Comparison of ENCODE assay signal across 11 cellular contexts in the genomic region with DNA sequence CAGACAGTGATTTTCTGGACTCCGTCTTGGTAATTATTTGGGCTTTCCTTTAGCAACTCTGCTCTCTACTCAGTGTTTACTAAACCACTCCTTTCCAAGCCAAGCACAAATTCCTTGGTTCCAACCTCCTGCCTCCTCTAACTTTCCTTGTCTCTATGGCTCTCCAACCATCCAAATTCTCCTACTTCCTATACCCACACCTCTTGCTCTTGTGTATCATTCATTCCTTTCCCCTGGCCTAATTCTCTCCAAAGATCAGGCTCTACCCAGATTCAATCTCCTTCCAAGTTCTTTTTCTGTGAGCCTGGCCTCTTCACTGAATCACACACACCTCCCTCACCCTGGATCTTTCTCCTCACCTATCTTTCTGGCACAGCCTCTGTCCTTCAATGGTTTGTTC. TPM values are rescaled to one million over a fixed set of nuclear protein-coding genes. Genes with fewer than 3 reads are reported as not detected.
DNase-seq lines count a peak whose midpoint lies in the region; ATAC-seq and TF ChIP-seq lines count a peak whose summit lies in the region.
"Had no signal": no experiment of that assay in that cellular context is flagged by ENCODE, and none has a peak within 500 bp of the region (broad histone marks: within the 10 kb centered on the region; RNA-seq: fewer than 3 reads in every experiment).

No MANE protein-coding gene starts in this region.

- POLR2A ChIA-PET in activated CD4-positive, alpha-beta T cell treated with anti-CD3 and anti-CD28 coated beads for 36 hours (lab: Charles Lee) = no interaction called here

- H3K4me3 ChIP-seq in SJCRH30 (peak overlapping the region; percentile 69; the same call in 1 of the 2 replicates), fibroblast of the aortic adventitia (ENCODE audit: low read depth, low read length) (peak overlapping the region; percentile 97), skeletal muscle satellite cell (ENCODE audit: low read length) (peak overlapping the region; percentile 92)

- H3K36me3 ChIP-seq in SJCRH30 (no peaks in the 10 kb centered on the region), skeletal muscle satellite cell (ENCODE audit: insufficient read depth, low read length) (peaks cover 36% of the 10 kb centered on the region)

- no peaks in the 10 kb centered on the region for H3K27me3 Mint-ChIP-seq in activated CD4-positive, alpha-beta T cell treated with anti-CD3 and anti-CD28 coated beads for 36 hours

- H3K4me1 ChIP-seq in SJCRH30 (peaks cover 2% of the 10 kb centered on the region; the same call in 1 of the 2 replicates), skeletal muscle satellite cell (ENCODE audit: control insufficient read depth, insufficient read depth, low read length) (peaks cover 13% of the 10 kb centered on the region)

- DNase-seq in activated CD4-positive, alpha-beta T cell treated with anti-CD3 and anti-CD28 coated beads for 36 hours = no peak
- no peak for DNase-seq in activated CD4-positive, alpha-beta T cell treated with anti-CD3 and anti-CD28 coated beads for 48 hours
- DNase-seq in SJCRH30 (no peak), fibroblast of the aortic adventitia (ENCODE audit: low read depth) (no peak), glomerular visceral epithelial cell (ENCODE audit: extremely low spot score) (no peak)
- DNase-seq: NCI-H774 had no signal

- peak overlapping the region; percentile 84 for H3K9ac ChIP-seq in skeletal muscle satellite cell (ENCODE audit: low read depth, low read length)

- peak overlapping the region; percentile 16 for H3K27ac Mint-ChIP-seq in activated CD4-positive, alpha-beta T cell treated with anti-CD3 and anti-CD28 coated beads for 36 hours

- no peak for TF ChIP-seq CTCF in fibroblast of the aortic adventitia (IDR thresholded peaks at IDR 0.05; ENCODE audit: insufficient read depth, low read length)

- H3K9me3 Mint-ChIP-seq in activated CD4-positive, alpha-beta T cell treated with anti-CD3 and anti-CD28 coated beads for 36 hours (ENCODE audit: low read depth) = no peaks in the 10 kb centered on the region

- H3K9me3 ChIP-seq in SJCRH30 (replicated peaks) = no peaks in the 10 kb centered on the region
- no peaks in the 10 kb centered on the region for H3K9me3 ChIP-seq in skeletal muscle satellite cell (replicated peaks; ENCODE audit: low read length)

- intact Hi-C loops in activated CD4-positive, alpha-beta T cell treated with anti-CD3 and anti-CD28 coated beads for 36 hours (cut with DNase I, micrococcal nuclease) = loop anchor here (2.0 to 5.0 kb wide), 2 partner anchors 13 to 514 kb away; a partner anchor contains a TSS

- ATAC-seq in activated CD4-positive, alpha-beta T cell treated with anti-CD3 and anti-CD28 coated beads for 36 hours = no peak
- ATAC-seq in GM19397 (IDR thresholded peaks at IDR 0.05; ENCODE audit: unreplicated experiment) (no peak), GM19467 (IDR thresholded peaks at IDR 0.05; ENCODE audit: unreplicated experiment) (no peak)
- ATAC-seq: foreskin keratinocyte, sciatic nerve had no signal

- H3K27ac ChIP-seq in SJCRH30 = no peak overlapping the region
- H3K27ac ChIP-seq: foreskin keratinocyte had no signal

- H3K4me1 Mint-ChIP-seq in activated CD4-positive, alpha-beta T cell treated with anti-CD3 and anti-CD28 coated beads for 36 hours = peaks cover 45% of the 10 kb centered on the region

- H3K27me3 ChIP-seq in SJCRH30 = no peaks in the 10 kb centered on the region
- no peaks in the 10 kb centered on the region for H3K27me3 ChIP-seq in skeletal muscle satellite cell (ENCODE audit: control insufficient read depth, insufficient read depth, low read length)
- H3K27me3 ChIP-seq: foreskin keratinocyte had no signal

- CTCF ChIA-PET in activated CD4-positive, alpha-beta T cell treated with anti-CD3 and anti-CD28 coated beads for 36 hours (lab: Charles Lee) = interaction anchor here (3.4 kb wide), 1 partner anchor 27 kb away, joined by 23 read pairs; a partner anchor contains a TSS

- peak overlapping the region; percentile 88 for H3K4me2 ChIP-seq in skeletal muscle satellite cell (ENCODE audit: low read length)

- H3K4me3 Mint-ChIP-seq in activated CD4-positive, alpha-beta T cell treated with anti-CD3 and anti-CD28 coated beads for 36 hours = peak overlapping the region; percentile 89

- H3K36me3 Mint-ChIP-seq in activated CD4-positive, alpha-beta T cell treated with anti-CD3 and anti-CD28 coated beads for 36 hours (ENCODE audit: low read depth) = peaks cover 10% of the 10 kb centered on the region

RNA-seq across cellular contexts. Expression of a gene that starts 1.1 kb away (rescaled TPM):
- 10 to 100 TPM; 22.5 to 29.1 TPM for total RNA-seq in activated CD4-positive, alpha-beta T cell treated with anti-CD3 and anti-CD28 coated beads for 36 hours
- 18.7 and 19.7 TPM in 2 replicates for total RNA-seq in SJCRH30 (2014; rRNA removed; shearing (Covaris generic))
- total RNA-seq in fibroblast of the aortic adventitia (ENCODE audit: low replicate concordance) = 17.4 and 17.7 TPM in 2 replicates
- 11.4 and 14.2 TPM in 2 replicates for total RNA-seq in skeletal muscle satellite cell (2012; rRNA removed)

RNA-seq across cellular contexts. Expression of a gene that starts 8.3 kb away (rescaled TPM):
- total RNA-seq in activated CD4-positive, alpha-beta T cell treated with anti-CD3 and anti-CD28 coated beads for 36 hours = 100 to 1,000 TPM; 343 to 375 TPM
- 0.20 and 0.67 TPM in 2 replicates for total RNA-seq in SJCRH30 (2014; rRNA removed; shearing (Covaris generic))
- total RNA-seq in fibroblast of the aortic adventitia (ENCODE audit: low replicate concordance) = 0.72 TPM in 1 of 2 replicates, not detected in the other
- 0.87 and 2.3 TPM in 2 replicates for total RNA-seq in skeletal muscle satellite cell (2012; rRNA removed)

RNA-seq across cellular contexts. Expression of a gene that starts 12.8 kb away (rescaled TPM):
- 10 to 100 TPM; 31.3 to 56.1 TPM for total RNA-seq in activated CD4-positive, alpha-beta T cell treated with anti-CD3 and anti-CD28 coated beads for 36 hours
- total RNA-seq in SJCRH30 (2014; rRNA removed; shearing (Covaris generic)) = 32.2 and 39.7 TPM in 2 replicates
- total RNA-seq in fibroblast of the aortic adventitia (ENCODE audit: low replicate concordance) = 28.4 and 69.1 TPM in 2 replicates
- total RNA-seq in skeletal muscle satellite cell (2012; rRNA removed) = 33.5 and 46.5 TPM in 2 replicates

RNA-seq across cellular contexts. Expression of a gene that starts 20.6 kb away (rescaled TPM):
- 100 to 1,000 TPM; 780 to 934 TPM for total RNA-seq in activated CD4-positive, alpha-beta T cell treated with anti-CD3 and anti-CD28 coated beads for 36 hours
- total RNA-seq in SJCRH30 (2014; rRNA removed; shearing (Covaris generic)) = 339 and 372 TPM in 2 replicates
- 78.3 and 1,006 TPM in 2 replicates for total RNA-seq in fibroblast of the aortic adventitia (ENCODE audit: low replicate concordance)
- 1,162 and 1,732 TPM in 2 replicates for total RNA-seq in skeletal muscle satellite cell (2012; rRNA removed)

RNA-seq across cellular contexts. Expression of a gene that starts 24.0 kb away (rescaled TPM):
- 1 to 10 TPM; 5.0 to 6.1 TPM for total RNA-seq in activated CD4-positive, alpha-beta T cell treated with anti-CD3 and anti-CD28 coated beads for 36 hours
- 1.7 and 2.6 TPM in 2 replicates for total RNA-seq in SJCRH30 (2014; rRNA removed; shearing (Covaris generic))
- 6.1 and 6.9 TPM in 2 replicates for total RNA-seq in fibroblast of the aortic adventitia (ENCODE audit: low replicate concordance)
- 4.3 and 7.9 TPM in 2 replicates for total RNA-seq in skeletal muscle satellite cell (2012; rRNA removed)

Comparison
In these comparisons a context has a peak if more than half of its experiments do, and no peak if none do; other contexts are left out.
1. RNA of a gene that starts 8.3 kb away (total RNA-seq): 343 to 375 TPM in activated CD4-positive, alpha-beta T cell treated with anti-CD3 and anti-CD28 coated beads for 36 hours; 0.72 TPM in fibroblast of the aortic adventitia and 0.20 to 0.67 TPM in SJCRH30; every median in the first group is over 100 times any median in the second.
2. Peak in every context shown above with its lines, with median percentiles within 50 percentile points of each other: H3K4me3 ChIP-seq.